1 cellular context compared by ENCODE assay signal in genomic region chr16:89729293-89729692, GRCh38.
TF ChIP-seq lines count a peak whose summit lies in the region.

No MANE protein-coding gene starts in this region.

TF ChIP-seq in HepG2, 621 proteins besides CTCF, POLR2A, EP300 and RAD21:
- TF ChIP-seq ZNF496 (CRISPR knock-in tag; IDR thresholded peaks at IDR 0.05; ENCODE audit: insufficient replicate concordance) = no peak
